13 cellular contexts compared by ENCODE assay signal in genomic region chr5:115685966-115686691, GRCh38.
DNase-seq lines count a peak whose midpoint lies in the region; ATAC-seq and TF ChIP-seq lines count a peak whose summit lies in the region.
"Had no signal": no experiment of that assay in that cellular context is flagged by ENCODE, and none has a peak within 500 bp of the region (broad histone marks: within the 10 kb centered on the region; RNA-seq: fewer than 3 reads in every experiment).

No MANE protein-coding gene starts in this region.

- no peak for TF ChIP-seq POLR2A in heart left ventricle (IDR thresholded peaks at IDR 0.05)

- H3K4me1 ChIP-seq in heart left ventricle (peaks cover 0 to 18% (median 0%) of the 10 kb centered on the region in 12 donors), left ventricle myocardium inferior (no peaks in the 10 kb centered on the region)

- H3K27me3 ChIP-seq in heart left ventricle (peaks cover 0 to 2% (median 0%) of the 10 kb centered on the region in 9 donors), left ventricle myocardium inferior (ENCODE audit: low read depth) (no peaks in the 10 kb centered on the region)

- intact Hi-C loops in heart left ventricle (cut with DNase I): no loop called here
- intact Hi-C loops in left ventricle myocardium inferior (cut with micrococcal nuclease): no loop called here

- no peak for TF ChIP-seq CTCF in heart left ventricle (IDR thresholded peaks at IDR 0.05)
- TF ChIP-seq CTCF in left ventricle myocardium inferior (IDR thresholded peaks at IDR 0.05; ENCODE audit: borderline replicate concordance): no peak

- H3K9me3 ChIP-seq in heart left ventricle: no peaks in the 10 kb centered on the region
- peaks cover 7% of the 10 kb centered on the region for H3K9me3 ChIP-seq in left ventricle myocardium inferior (replicated peaks)

- ATAC-seq in heart left ventricle: peak in 1 of 4 donors; percentile 42
- ATAC-seq: activated CD8-positive, alpha-beta T cell treated with anti-CD3 and anti-CD28 coated beads for 36 hours; activated naive CD4-positive, alpha-beta T cell treated with anti-CD3 and anti-CD28 coated beads, Interleukin-2, amount 50 U/mL, for 72 hours; natural killer cell had no signal

- 44 to 60% (median 54%) methylated on average over 4 of the region's 4 CpGs for WGBS in heart left ventricle, 4 donors

- H3K27ac ChIP-seq in heart left ventricle (no peak overlapping the region), left ventricle myocardium inferior (replicated peaks) (no peak overlapping the region)

- H3K36me3 ChIP-seq in heart left ventricle: no peaks in the 10 kb centered on the region
- H3K36me3 ChIP-seq in left ventricle myocardium inferior: no peaks in the 10 kb centered on the region

- no peak overlapping the region for H3K4me3 ChIP-seq in heart left ventricle
- no peak overlapping the region for H3K4me3 ChIP-seq in left ventricle myocardium inferior

- DNase-seq in heart left ventricle (peak in 4 of 5 donors; percentile 22 to 35 (median 32)), left ventricle myocardium inferior (no peak), astrocyte of the hippocampus (ENCODE audit: low read depth, low spot score) (peak; percentile 82), iris pigment epithelial cell (ENCODE audit: low read depth) (peak; percentile 2), T-helper 2 cell (no peak), SIG-M5 (lab: John Stamatoyannopoulos, UW) (no peak), hypothalamus (lab: John Stamatoyannopoulos, UW) (no peak), NOMO-1 treated with dmso at 0.1 percent for 144 hours (lab: John Stamatoyannopoulos, UW; ENCODE audit: unreplicated experiment) (no peak)
- DNase-seq: activated CD8-positive, alpha-beta T cell treated with anti-CD3 and anti-CD28 coated beads for 36 hours; immature natural killer cell; natural killer cell; NCI-H748 treated with DMSO at 0.1 percent for 48 hours had no signal

Comparison
In these comparisons a context has a peak if more than half of its experiments do, and no peak if none do; other contexts are left out.
1. DNase-seq: peak in heart left ventricle (4 of 5), astrocyte of the hippocampus (single experiment) and iris pigment epithelial cell (single experiment); none in left ventricle myocardium inferior (single experiment), T-helper 2 cell (0 of 5), SIG-M5 (single experiment), hypothalamus (0 of 51) and NOMO-1 treated with dmso at 0.1 percent for 144 hours (single experiment).